In genomic region chr11:47980907-47981621, GRCh38 we compare ENCODE assay signal across 8 cellular contexts. TPM values are rescaled to one million over a fixed set of nuclear protein-coding genes. Genes with fewer than 3 reads are reported as not detected.
DNase-seq lines count a peak whose midpoint lies in the region; ATAC-seq and TF ChIP-seq lines count a peak whose summit lies in the region.

No MANE protein-coding gene starts in this region.

- TF ChIP-seq CTCF in GM23338 (conservative IDR thresholded peaks at IDR 0.05; ENCODE audit: low read depth in 2 of 2) (peak in 1 of 2 experiments; percentile 1; a peak in 1 of 4 replicates), LNCaP clone FGC (IDR thresholded peaks at IDR 0.05; ENCODE audit: control insufficient read depth, extremely low read depth, insufficient read depth) (peak; percentile 26; the same call in 1 of the 2 replicates), cardiac muscle cell (IDR thresholded peaks at IDR 0.05; ENCODE audit: low read depth, low read length) (peak; percentile 31), parathyroid adenoma (IDR thresholded peaks at IDR 0.05) (peak; percentile 21)

- peak; percentile 67 for ATAC-seq in GM23338

- H3K27ac Mint-ChIP-seq in GM23338 = no peak overlapping the region
- no peak overlapping the region for H3K27ac Mint-ChIP-seq in activated T-helper 2 cell treated with anti-CD3 and anti-CD28 coated beads, Interferon-gamma antibody, Interleukin-2, Interleukin-4, amounts not matched to agents 10 μg/mL and 5 μg/mL and 100 μg/mL, durations not matched to agents 14 hours and 24 hours and 36 hours

- peaks cover 12% of the 10 kb centered on the region for H3F3A ChIP-seq in GM23338 (replicated peaks; ENCODE audit: low read depth)

- H3K27me3 ChIP-seq in GM23338 (ENCODE audit: insufficient read depth) = peaks cover 26% of the 10 kb centered on the region
- no peaks in the 10 kb centered on the region for H3K27me3 ChIP-seq in cardiac muscle cell
- H3K27me3 ChIP-seq in parathyroid adenoma (ENCODE audit: control insufficient read depth, insufficient read depth, low read length) = no peaks in the 10 kb centered on the region

- H3K4me1 ChIP-seq in GM23338 (ENCODE audit: insufficient read depth) (peaks cover 3% of the 10 kb centered on the region; the same call in 1 of the 2 replicates), cardiac muscle cell (ENCODE audit: low read depth) (peaks cover 18% of the 10 kb centered on the region), parathyroid adenoma (peaks cover 15% of the 10 kb centered on the region)

- no peaks in the 10 kb centered on the region for H3K9me2 ChIP-seq in GM23338 (ENCODE audit: insufficient read depth)

- H3K27me3 Mint-ChIP-seq in GM23338 (ENCODE audit: insufficient read depth, low read depth, poor library complexity) = peaks cover 14% of the 10 kb centered on the region
- H3K27me3 Mint-ChIP-seq in activated T-helper 2 cell treated with anti-CD3 and anti-CD28 coated beads, Interferon-gamma antibody, Interleukin-2, Interleukin-4, amounts not matched to agents 10 μg/mL and 5 μg/mL and 100 μg/mL, durations not matched to agents 14 hours and 24 hours and 36 hours (ENCODE audit: low read depth) = peaks cover 10% of the 10 kb centered on the region

- H3K36me3 Mint-ChIP-seq in GM23338 (ENCODE audit: low read depth) = no peaks in the 10 kb centered on the region; the same call in 2 of the 3 replicates
- H3K36me3 Mint-ChIP-seq in activated T-helper 2 cell treated with anti-CD3 and anti-CD28 coated beads, Interferon-gamma antibody, Interleukin-2, Interleukin-4, amounts not matched to agents 10 μg/mL and 5 μg/mL and 100 μg/mL, durations not matched to agents 14 hours and 24 hours and 36 hours (ENCODE audit: low read depth) = peaks cover 31% of the 10 kb centered on the region

- H3K4me1 Mint-ChIP-seq in GM23338 = peaks cover 23% of the 10 kb centered on the region
- peaks cover 27% of the 10 kb centered on the region for H3K4me1 Mint-ChIP-seq in activated T-helper 2 cell treated with anti-CD3 and anti-CD28 coated beads, Interferon-gamma antibody, Interleukin-2, Interleukin-4, amounts not matched to agents 10 μg/mL and 5 μg/mL and 100 μg/mL, durations not matched to agents 14 hours and 24 hours and 36 hours (ENCODE audit: low read depth)

- intact Hi-C loops in activated T-helper 2 cell treated with anti-CD3 and anti-CD28 coated beads, Interferon-gamma antibody, Interleukin-2, Interleukin-4, amounts not matched to agents 10 μg/mL and 5 μg/mL and 100 μg/mL, durations not matched to agents 14 hours and 24 hours and 36 hours (cut with micrococcal nuclease) = loop anchor here (5.0 kb wide), 2 partner anchors 36 to 44 kb away; no protein-coding TSS in a partner anchor

- H3K9me3 ChIP-seq in cardiac muscle cell (ENCODE audit: low read depth) (no peaks in the 10 kb centered on the region), parathyroid adenoma (ENCODE audit: control insufficient read depth, low read length) (no peaks in the 10 kb centered on the region)

- H3K79me2 ChIP-seq in GM23338 (replicated peaks; ENCODE audit: insufficient read depth) = peaks cover 36% of the 10 kb centered on the region
- H3K79me2 ChIP-seq in parathyroid adenoma = peaks cover 4% of the 10 kb centered on the region

- H3K27ac ChIP-seq in GM23338 (ENCODE audit: low read depth) = no peak overlapping the region
- H3K27ac ChIP-seq in cardiac muscle cell = peak overlapping the region; percentile 36
- peak overlapping the region; percentile 39 for H3K27ac ChIP-seq in parathyroid adenoma

- H3K4me3 ChIP-seq in GM23338 (peak overlapping the region; percentile 76), LNCaP clone FGC (ENCODE audit: low read depth, low read length) (peak overlapping the region; percentile 71), cardiac muscle cell (peak overlapping the region; percentile 96), parathyroid adenoma (ENCODE audit: low read depth, low read length) (peak overlapping the region; percentile 60)

- H3K4me3 Mint-ChIP-seq in GM23338 = peak overlapping the region; percentile 82
- H3K4me3 Mint-ChIP-seq in activated T-helper 2 cell treated with anti-CD3 and anti-CD28 coated beads, Interferon-gamma antibody, Interleukin-2, Interleukin-4, amounts not matched to agents 10 μg/mL and 5 μg/mL and 100 μg/mL, durations not matched to agents 14 hours and 24 hours and 36 hours (ENCODE audit: low read depth) = peak overlapping the region; percentile 95

- H2AFZ ChIP-seq in GM23338 = no peak overlapping the region; the same call in 1 of the 2 replicates
- peak overlapping the region; percentile 70 for H2AFZ ChIP-seq in parathyroid adenoma

- peak overlapping the region; percentile 96 for H3K4me2 ChIP-seq in GM23338
- H3K4me2 ChIP-seq in parathyroid adenoma (ENCODE audit: low read length) = peak overlapping the region; percentile 62

- H3K9ac ChIP-seq in parathyroid adenoma = peak overlapping the region; percentile 11

- no peaks in the 10 kb centered on the region for H3K9me3 Mint-ChIP-seq in GM23338
- no peaks in the 10 kb centered on the region for H3K9me3 Mint-ChIP-seq in activated T-helper 2 cell treated with anti-CD3 and anti-CD28 coated beads, Interferon-gamma antibody, Interleukin-2, Interleukin-4, amounts not matched to agents 10 μg/mL and 5 μg/mL and 100 μg/mL, durations not matched to agents 14 hours and 24 hours and 36 hours

- DNase-seq in NCI-H2196 (lab: John Stamatoyannopoulos, UW; ENCODE audit: unreplicated experiment) (peak; percentile 32), NCI-H2196 treated with DMSO at 0.1 percent for 48 hours (lab: John Stamatoyannopoulos, UW; ENCODE audit: unreplicated experiment) (no peak), GM23338 (ENCODE audit: low spot score) (peak; percentile 83), LNCaP clone FGC (ENCODE audit: low read depth) (no peak), cardiac muscle cell (ENCODE audit: low read depth in 1 of 2, low spot score in 1 of 2) (peak; percentile 54 to 77), SIG-M5 treated with dmso at 0.1 percent for 504 hours (lab: John Stamatoyannopoulos, UW; ENCODE audit: unreplicated experiment) (no peak)
- no peak for DNase-seq in activated T-helper 2 cell treated with anti-CD3 and anti-CD28 coated beads, Interferon-gamma antibody, Interleukin-2, Interleukin-4, amounts not matched to agents 10 μg/mL and 5 μg/mL and 100 μg/mL, durations not matched to agents 14 hours and 24 hours and 36 hours (ENCODE audit: low spot score)

- H4K20me1 ChIP-seq in GM23338 (replicated peaks; ENCODE audit: insufficient read depth) = 0 out of 2 replicates have a peak, but pooled peaks cover 3% of the 10 kb centered on the region

- H3K36me3 ChIP-seq in GM23338 (ENCODE audit: insufficient read depth) (no peaks in the 10 kb centered on the region; the same call in 1 of the 2 replicates), cardiac muscle cell (no peaks in the 10 kb centered on the region), parathyroid adenoma (ENCODE audit: control insufficient read depth, insufficient read depth, low read length) (no peaks in the 10 kb centered on the region)

TF ChIP-seq in GM23338, 12 proteins besides CTCF, POLR2A, EP300 and RAD21:
- no peak for TF ChIP-seq EZH2phosphoT487 (IDR thresholded peaks at IDR 0.05; ENCODE audit: unreplicated experiment)
- no peak for TF ChIP-seq JUNB (IDR thresholded peaks at IDR 0.05; ENCODE audit: unreplicated experiment)
TF ChIP-seq in GM23338: peak in this region for 0.

RNA-seq across cellular contexts. Expression of gene PTPRJ, which starts 0.7 kb away (rescaled TPM):
- 14.0 and 16.0 TPM in 2 replicates for total RNA-seq in GM23338 (2014; rRNA removed; shearing (Covaris generic))
- polyA plus RNA-seq in GM23338 (2016; fragmentation: Nextera tagmentation; extraction: Ambion mirVana) (3.8 and 4.2 TPM in 2 replicates), cardiac muscle cell (8.9 and 12.2 TPM in 2 replicates)
- 50.9 and 53.2 TPM in 2 replicates for total RNA-seq in activated T-helper 2 cell treated with anti-CD3 and anti-CD28 coated beads, Interferon-gamma antibody, Interleukin-2, Interleukin-4, amounts not matched to agents 10 μg/mL and 5 μg/mL and 100 μg/mL, durations not matched to agents 14 hours and 24 hours and 36 hours
- 10.5 and 12.4 TPM in 2 replicates for total RNA-seq in cardiac muscle cell

Comparison
In these comparisons a context has a peak if more than half of its experiments do, and no peak if none do; other contexts are left out.
1. DNase-seq: peak in NCI-H2196 (single experiment), GM23338 (single experiment) and cardiac muscle cell (2 of 2); none in NCI-H2196 treated with DMSO at 0.1 percent for 48 hours (single experiment), LNCaP clone FGC (single experiment), activated T-helper 2 cell treated with anti-CD3 and anti-CD28 coated beads, Interferon-gamma antibody, Interleukin-2, Interleukin-4, amounts not matched to agents 10 μg/mL and 5 μg/mL and 100 μg/mL, durations not matched to agents 14 hours and 24 hours and 36 hours (single experiment) and SIG-M5 treated with dmso at 0.1 percent for 504 hours (single experiment).
2. Peak in every context shown above with its lines, with median percentiles within 50 percentile points of each other: H3K4me3 ChIP-seq.